12 cellular contexts compared by ENCODE assay signal in genomic region chr7:84675633-84676034, GRCh38.
DNase-seq lines count a peak whose midpoint lies in the region; ATAC-seq and TF ChIP-seq lines count a peak whose summit lies in the region.
"Had no signal": no experiment of that assay in that cellular context is flagged by ENCODE, and none has a peak within 500 bp of the region (broad histone marks: within the 10 kb centered on the region; RNA-seq: fewer than 3 reads in every experiment).

No MANE protein-coding gene starts in this region.

- no peaks in the 10 kb centered on the region for H3K36me3 ChIP-seq in RWPE2 (ENCODE audit: low read depth)

- DNase-seq in LoVo (ENCODE audit: low spot score) = peak; percentile 74
- DNase-seq in RWPE2 (ENCODE audit: low spot score) = peak; percentile 67
- DNase-seq in lung microvascular endothelial cell (ENCODE audit: low read depth in 2 of 2) = peak; percentile 78
- no peak for DNase-seq in cerebellum (ENCODE audit: low spot score)
- DNase-seq in glomerular visceral epithelial cell (ENCODE audit: extremely low spot score) = no peak
- no peak for DNase-seq in midbrain (lab: John Stamatoyannopoulos, UW)
- DNase-seq: activated gamma-delta T cell treated with Interleukin-2 at 50 U/mL for 16 hours; Karpas-422; left cardiac atrium; naive thymus-derived CD4-positive, alpha-beta T cell; T-helper 9 cell had no signal

- H3K9me3 ChIP-seq in RWPE2 (ENCODE audit: severe bottlenecking) = no peaks in the 10 kb centered on the region

- H3K27me3 ChIP-seq in RWPE2 (ENCODE audit: insufficient read depth, poor library complexity, severe bottlenecking) = no peaks in the 10 kb centered on the region

- H3K27ac ChIP-seq in RWPE2 (ENCODE audit: poor library complexity, severe bottlenecking) = peak overlapping the region; percentile 69

- ATAC-seq in GM21786 (IDR thresholded peaks at IDR 0.05; ENCODE audit: unreplicated experiment) = peak; percentile 50
- peak; percentile 94 for ATAC-seq in RWPE2 (ENCODE audit: low read depth)
- ATAC-seq: naive thymus-derived CD4-positive, alpha-beta T cell had no signal

- peaks cover 34% of the 10 kb centered on the region for H3K4me1 ChIP-seq in RWPE2 (ENCODE audit: insufficient read depth, poor library complexity, severe bottlenecking)

- TF ChIP-seq CTCF in RWPE2 (IDR thresholded peaks at IDR 0.05; ENCODE audit: poor library complexity, severe bottlenecking) = peak; percentile 14

- no peak overlapping the region for H3K4me3 ChIP-seq in RWPE2 (ENCODE audit: severe bottlenecking)

Comparison
In these comparisons a context has a peak if more than half of its experiments do, and no peak if none do; other contexts are left out.
1. DNase-seq: peak in LoVo (single experiment), RWPE2 (single experiment) and lung microvascular endothelial cell (2 of 2); none in cerebellum (single experiment), glomerular visceral epithelial cell (single experiment) and midbrain (single experiment).